In genomic region chr10:29135318-29135717, GRCh38 we compare ENCODE assay signal across 1 cellular context.
TF ChIP-seq lines count a peak whose summit lies in the region.

No MANE protein-coding gene starts in this region.

TF ChIP-seq in K562, 482 proteins besides CTCF, POLR2A, EP300 and RAD21 (continued from another document):
- TF ChIP-seq DEAF1 (CRISPR knock-in tag; IDR thresholded peaks at IDR 0.05) (no peak), BRF2 (IDR thresholded peaks at IDR 0.05; ENCODE audit: borderline replicate concordance, insufficient read depth, insufficient read length) (no peak), ZC3H4 (CRISPR knock-in tag; IDR thresholded peaks at IDR 0.05; ENCODE audit: borderline replicate concordance) (no peak), FOSL1 (tag; conservative IDR thresholded peaks at IDR 0.05) (no peak), ATF7 (IDR thresholded peaks at IDR 0.05) (peak; percentile 43; the same call in 1 of the 2 replicates), ZNF384 (IDR thresholded peaks at IDR 0.05; ENCODE audit: low read depth, low read length) (peak; percentile 69; the same call in 1 of the 2 replicates), ELK3 (CRISPR knock-in tag; IDR thresholded peaks at IDR 0.05) (no peak), TAL1 (IDR thresholded peaks at IDR 0.05) (peak; percentile 31), KLF16 (IDR thresholded peaks at IDR 0.05) (no peak), CCNT2 (IDR thresholded peaks at IDR 0.05; ENCODE audit: borderline replicate concordance, extremely low read depth, insufficient read length, low read depth, low read length) (peak; percentile 39), ZC3H8 (IDR thresholded peaks at IDR 0.05) (no peak), ZNF785 (CRISPR knock-in tag; IDR thresholded peaks at IDR 0.05) (no peak), DPF2 (IDR thresholded peaks at IDR 0.05) (peak; percentile 29; the same call in 1 of the 2 replicates), ILF3 (IDR thresholded peaks at IDR 0.05; ENCODE audit: borderline replicate concordance) (no peak), MITF (IDR thresholded peaks at IDR 0.05) (no peak), RCOR1 (IDR thresholded peaks at IDR 0.05; ENCODE audit: borderline replicate concordance in 1 of 2, low read depth in 2 of 2, low read length in 2 of 2) (peak in 1 of 2 experiments; percentile 34; a peak in 1 of 4 replicates), ZNF766 (CRISPR knock-in tag; conservative IDR thresholded peaks at IDR 0.05) (no peak), SMARCA4 (IDR thresholded peaks at IDR 0.05) (peak; percentile 28; the same call in 1 of the 2 replicates), ZBTB33 (CRISPR knock-in tag; IDR thresholded peaks at IDR 0.05) (no peak), SAFB (IDR thresholded peaks at IDR 0.05; ENCODE audit: borderline replicate concordance, low read depth, low read length) (no peak), ZNF695 (CRISPR knock-in tag; IDR thresholded peaks at IDR 0.05) (no peak), BACH1 (tag; IDR thresholded peaks at IDR 0.05) (no peak), JUND (IDR thresholded peaks at IDR 0.05; ENCODE audit: borderline replicate concordance, low read depth, low read length) (peak; percentile 39; the same call in 1 of the 2 replicates), JUND (tag; IDR thresholded peaks at IDR 0.05; ENCODE audit: borderline replicate concordance, low read depth, low read length) (no peak), ZKSCAN1 (IDR thresholded peaks at IDR 0.05; ENCODE audit: low read depth, low read length) (no peak), PTBP1 (IDR thresholded peaks at IDR 0.05; ENCODE audit: low read depth, low read length) (no peak), ZNF589 (CRISPR knock-in tag; IDR thresholded peaks at IDR 0.05; ENCODE audit: low read depth) (no peak), MYNN (IDR thresholded peaks at IDR 0.05) (no peak), MYNN (CRISPR knock-in tag; IDR thresholded peaks at IDR 0.05) (no peak), BDP1 (IDR thresholded peaks at IDR 0.05; ENCODE audit: insufficient read depth, insufficient read length) (no peak), CEBPG (CRISPR knock-in tag; IDR thresholded peaks at IDR 0.05) (no peak), CEBPG (tag; conservative IDR thresholded peaks at IDR 0.05 in 1 of 2, IDR thresholded peaks at IDR 0.05 in 1 of 2) (0 out of 4 replicates have a peak, but pooled peaks of 1 of the 2 experiments have one; percentile 20), HDAC1 (IDR thresholded peaks at IDR 0.05) (no peak), ZNF140 (CRISPR knock-in tag; IDR thresholded peaks at IDR 0.05) (no peak), FOXJ2 (tag; IDR thresholded peaks at IDR 0.05) (peak; percentile 46), MEF2A (IDR thresholded peaks at IDR 0.05; ENCODE audit: control insufficient read depth, low read depth, low read length) (no peak), MBD1 (CRISPR knock-in tag; IDR thresholded peaks at IDR 0.05) (no peak), ZNF830 (CRISPR knock-in tag; IDR thresholded peaks at IDR 0.05) (no peak), SOX6 (IDR thresholded peaks at IDR 0.05) (0 out of 2 replicates have a peak, but pooled peaks have one; percentile 42)
